In genomic region chr5:91306497-91306896, GRCh38 we compare ENCODE assay signal across 21 cellular contexts.
DNase-seq lines count a peak whose midpoint lies in the region; ATAC-seq and TF ChIP-seq lines count a peak whose summit lies in the region.
"Had no signal": no experiment of that assay in that cellular context is flagged by ENCODE, and none has a peak within 500 bp of the region (broad histone marks: within the 10 kb centered on the region; RNA-seq: fewer than 3 reads in every experiment).

No MANE protein-coding gene starts in this region.

- no TSS peak for BruUV-seq in mammary epithelial cell (replicated peaks; lab: Mats Ljungman, UMichigan)

- peaks cover 25% of the 10 kb centered on the region for H3F3A ChIP-seq in GM23248 (ENCODE audit: insufficient read depth)

- H3K4me2 ChIP-seq in GM23248 (ENCODE audit: unreplicated experiment) (peak overlapping the region; percentile 23), mammary epithelial cell (ENCODE audit: insufficient read depth, low read depth, low read length) (peak overlapping the region; percentile 55)
- H3K4me2 ChIP-seq: GM23338 had no signal

- 74% methylated on average over 3 of the region's 3 CpGs for WGBS in GM23248 (ENCODE audit: low coverage in 1 of 2, low lambda C conversion rate in 2 of 2, missing lambda C conversion rate in 2 of 2), 2 experiments
- WGBS in mammary epithelial cell (ENCODE audit: low coverage, missing lambda C conversion rate), result 95% methylated on average over 3 of the region's 3 CpGs
- 58% methylated on average over 3 of the region's 3 CpGs for WGBS in right cardiac atrium
- 50 to 57% methylated on average over 2 to 3 of the region's 3 CpGs for WGBS in gastroesophageal sphincter (ENCODE audit: low coverage in 1 of 2), 2 donors

- no peak for TF ChIP-seq EP300 in gastroesophageal sphincter (IDR thresholded peaks at IDR 0.05)

- peak; percentile 32 for DNase-seq in GM23248
- DNase-seq in mammary epithelial cell, result no peak
- DNase-seq in right cardiac atrium, result no peak
- DNase-seq in effector memory CD4-positive, alpha-beta T cell, result no peak
- no peak for DNase-seq in NOMO-1 treated with DMSO at 0.1 percent for 48 hours (lab: John Stamatoyannopoulos, UW; ENCODE audit: unreplicated experiment)
- DNase-seq: activated CD4-positive, alpha-beta T cell treated with anti-CD3 and anti-CD28 coated beads, Interleukin-2, amount 50 U/mL, for 1 hour; CD4-positive, alpha-beta memory T cell; DMS153; GDM1; midbrain; NCI-H146; NCI-H2171 treated with DMSO at 0.1 percent for 48 hours; NCI-H526 treated with DMSO at 0.1 percent for 48 hours; SIG-M5; stimulated activated CD8-positive, alpha-beta memory T cell treated with anti-CD3 and anti-CD28 coated beads, Interleukin-4, amount 100 ng/mL, for 48 hours had no signal

- H3K27ac ChIP-seq in GM23248, result peak overlapping the region; percentile 91
- H3K27ac ChIP-seq in mammary epithelial cell (ENCODE audit: insufficient read depth, low read depth, low read length), result peak overlapping the region; percentile 73
- H3K27ac ChIP-seq in right cardiac atrium (ENCODE audit: low read length), result no peak overlapping the region
- H3K27ac ChIP-seq in skeletal muscle tissue (ENCODE audit: low read depth, low read length), result peak overlapping the region; percentile 54
- no peak overlapping the region for H3K27ac ChIP-seq in effector memory CD4-positive, alpha-beta T cell (ENCODE audit: insufficient read depth, low read length, poor library complexity, severe bottlenecking)
- H3K27ac ChIP-seq in gastroesophageal sphincter, result peak overlapping the region in 1 of 4 donors; percentile 8
- H3K27ac ChIP-seq: HL-60 had no signal

- H3K4me1 ChIP-seq in GM23248 (ENCODE audit: insufficient read depth) (peaks cover 37% of the 10 kb centered on the region), mammary epithelial cell (ENCODE audit: insufficient read depth, low read length) (peaks cover 29% of the 10 kb centered on the region), right cardiac atrium (ENCODE audit: control insufficient read depth, insufficient read depth, low read length) (peaks cover 6% of the 10 kb centered on the region), skeletal muscle tissue (ENCODE audit: control insufficient read depth in 3 of 3, insufficient read depth in 3 of 3, low read length in 3 of 3) (peaks cover 14 to 22% (median 17%) of the 10 kb centered on the region in 3 donors), gastroesophageal sphincter (peaks cover 5 to 18% (median 5%) of the 10 kb centered on the region in 3 donors)
- peaks cover 6% of the 10 kb centered on the region for H3K4me1 ChIP-seq in effector memory CD4-positive, alpha-beta T cell (ENCODE audit: control insufficient read depth, insufficient read depth, low read length, poor library complexity, severe bottlenecking)

- CTCF ChIA-PET in mammary epithelial cell (lab: Charles Lee; ENCODE audit: low non-redundant PET), result no interaction called here

- no peaks in the 10 kb centered on the region for H3K9me2 ChIP-seq in GM23248 (ENCODE audit: insufficient read depth)

- H3K36me3 ChIP-seq in GM23248 (ENCODE audit: low read depth) (no peaks in the 10 kb centered on the region), mammary epithelial cell (ENCODE audit: insufficient read depth, low read length) (no peaks in the 10 kb centered on the region), skeletal muscle tissue (ENCODE audit: control insufficient read depth in 3 of 3, insufficient read depth in 3 of 3, low read length in 3 of 3) (no peaks in the 10 kb centered on the region), gastroesophageal sphincter (no peaks in the 10 kb centered on the region)
- no peaks in the 10 kb centered on the region for H3K36me3 ChIP-seq in effector memory CD4-positive, alpha-beta T cell (ENCODE audit: control insufficient read depth, insufficient read depth, low read length)
- H3K36me3 ChIP-seq: MG63 had no signal

- H3K9ac ChIP-seq in GM23248 (peak overlapping the region; percentile 70), mammary epithelial cell (ENCODE audit: insufficient read depth, low read length) (no peak overlapping the region), skeletal muscle tissue (ENCODE audit: low read depth in 1 of 3, low read length in 3 of 3) (no peak overlapping the region)

- no peak for TF ChIP-seq POLR2A in gastroesophageal sphincter (IDR thresholded peaks at IDR 0.05)

- dilution Hi-C loops in mammary epithelial cell (cut with HindIII; ENCODE audit: low sequenced_read_pairs), result no loop called here

- no peak for TF ChIP-seq CTCF in mammary epithelial cell (conservative IDR thresholded peaks at IDR 0.05 in 1 of 2, IDR thresholded peaks at IDR 0.05 in 1 of 2; ENCODE audit: extremely low read depth in 1 of 2, insufficient read depth in 1 of 2, low read depth in 1 of 2, low read length in 2 of 2)
- TF ChIP-seq CTCF in gastroesophageal sphincter (IDR thresholded peaks at IDR 0.05), result no peak

- intact Hi-C loops in mammary epithelial cell (cut with micrococcal nuclease) (no loop called here), right cardiac atrium (cut with DNase I) (no loop called here)

- H4K20me1 ChIP-seq in GM23248 (ENCODE audit: insufficient read depth) (no peaks in the 10 kb centered on the region), mammary epithelial cell (ENCODE audit: insufficient read depth, low read length) (no peaks in the 10 kb centered on the region)

- no peaks in the 10 kb centered on the region for H3K79me2 ChIP-seq in GM23248 (ENCODE audit: insufficient read depth)
- no peaks in the 10 kb centered on the region for H3K79me2 ChIP-seq in mammary epithelial cell (ENCODE audit: insufficient read depth, low read length)

- H3K27me3 ChIP-seq in GM23248 (replicated peaks; ENCODE audit: insufficient read depth), result no peaks in the 10 kb centered on the region
- no peaks in the 10 kb centered on the region for H3K27me3 ChIP-seq in mammary epithelial cell (ENCODE audit: insufficient read depth, low read length)
- no peaks in the 10 kb centered on the region for H3K27me3 ChIP-seq in right cardiac atrium (ENCODE audit: control insufficient read depth, insufficient read depth)
- H3K27me3 ChIP-seq in skeletal muscle tissue (ENCODE audit: control insufficient read depth in 3 of 3, insufficient read depth in 3 of 3, low read length in 3 of 3), result no peaks in the 10 kb centered on the region
- no peaks in the 10 kb centered on the region for H3K27me3 ChIP-seq in effector memory CD4-positive, alpha-beta T cell (replicated peaks; ENCODE audit: control insufficient read depth, insufficient read depth, low read length, poor library complexity, severe bottlenecking)
- no peaks in the 10 kb centered on the region for H3K27me3 ChIP-seq in gastroesophageal sphincter
- H3K27me3 ChIP-seq: MG63 had no signal

- no peaks in the 10 kb centered on the region for H3K9me3 ChIP-seq in GM23248 (ENCODE audit: low read depth)
- H3K9me3 ChIP-seq in mammary epithelial cell (replicated peaks; ENCODE audit: insufficient read depth, low read length), result no peaks in the 10 kb centered on the region
- no peaks in the 10 kb centered on the region for H3K9me3 ChIP-seq in right cardiac atrium (ENCODE audit: control insufficient read depth, low read length)
- H3K9me3 ChIP-seq in skeletal muscle tissue (ENCODE audit: control insufficient read depth in 3 of 3, low read length in 3 of 3), result no peaks in the 10 kb centered on the region
- no peaks in the 10 kb centered on the region for H3K9me3 ChIP-seq in effector memory CD4-positive, alpha-beta T cell (ENCODE audit: control insufficient read depth, low read length)
- H3K9me3 ChIP-seq in gastroesophageal sphincter, result no peaks in the 10 kb centered on the region
- H3K9me3 ChIP-seq: MG63 had no signal

- in situ Hi-C loops in GM23248 (cut with MboI), result no loop called here
- in situ Hi-C loops in mammary epithelial cell (cut with MboI; ENCODE audit: low sequenced_read_pairs in 2 of 2), result no loop called here

- H2AFZ ChIP-seq in GM23248 (0 out of 2 replicates have a peak overlapping the region, but pooled peaks have one; percentile 4), mammary epithelial cell (ENCODE audit: low read depth, low read length) (no peak overlapping the region)
- H2AFZ ChIP-seq: GM23338 had no signal

- ATAC-seq in right cardiac atrium, result peak; percentile 49 to 61
- no peak for ATAC-seq in GM21381 (IDR thresholded peaks at IDR 0.05; ENCODE audit: unreplicated experiment)
- ATAC-seq in gastroesophageal sphincter, result no peak
- ATAC-seq: GM23338 had no signal

- H3K4me3 ChIP-seq in GM23248 (no peak overlapping the region), mammary epithelial cell (replicated peaks in 1 of 3; ENCODE audit: insufficient read depth in 1 of 3, low read depth in 2 of 3, low read length in 3 of 3) (no peak overlapping the region), right cardiac atrium (ENCODE audit: low read length) (no peak overlapping the region), skeletal muscle tissue (ENCODE audit: low read length in 3 of 3) (no peak overlapping the region), gastroesophageal sphincter (no peak overlapping the region)
- H3K4me3 ChIP-seq in effector memory CD4-positive, alpha-beta T cell (ENCODE audit: insufficient read depth, low read depth, low read length, poor library complexity, severe bottlenecking), result no peak overlapping the region
- H3K4me3 ChIP-seq: GM23338, MG63 had no signal

Comparison
In these comparisons a context has a peak if more than half of its experiments do, and no peak if none do; other contexts are left out.
1. H3K27ac ChIP-seq: peak in GM23248 (single experiment), mammary epithelial cell (single experiment) and skeletal muscle tissue (single experiment); none in right cardiac atrium (single experiment) and effector memory CD4-positive, alpha-beta T cell (single experiment).
2. ATAC-seq: peak in right cardiac atrium (2 of 2); none in GM21381 (single experiment) and gastroesophageal sphincter (single experiment).